Comparison of ENCODE assay signal across 9 cellular contexts in the genomic region with DNA sequence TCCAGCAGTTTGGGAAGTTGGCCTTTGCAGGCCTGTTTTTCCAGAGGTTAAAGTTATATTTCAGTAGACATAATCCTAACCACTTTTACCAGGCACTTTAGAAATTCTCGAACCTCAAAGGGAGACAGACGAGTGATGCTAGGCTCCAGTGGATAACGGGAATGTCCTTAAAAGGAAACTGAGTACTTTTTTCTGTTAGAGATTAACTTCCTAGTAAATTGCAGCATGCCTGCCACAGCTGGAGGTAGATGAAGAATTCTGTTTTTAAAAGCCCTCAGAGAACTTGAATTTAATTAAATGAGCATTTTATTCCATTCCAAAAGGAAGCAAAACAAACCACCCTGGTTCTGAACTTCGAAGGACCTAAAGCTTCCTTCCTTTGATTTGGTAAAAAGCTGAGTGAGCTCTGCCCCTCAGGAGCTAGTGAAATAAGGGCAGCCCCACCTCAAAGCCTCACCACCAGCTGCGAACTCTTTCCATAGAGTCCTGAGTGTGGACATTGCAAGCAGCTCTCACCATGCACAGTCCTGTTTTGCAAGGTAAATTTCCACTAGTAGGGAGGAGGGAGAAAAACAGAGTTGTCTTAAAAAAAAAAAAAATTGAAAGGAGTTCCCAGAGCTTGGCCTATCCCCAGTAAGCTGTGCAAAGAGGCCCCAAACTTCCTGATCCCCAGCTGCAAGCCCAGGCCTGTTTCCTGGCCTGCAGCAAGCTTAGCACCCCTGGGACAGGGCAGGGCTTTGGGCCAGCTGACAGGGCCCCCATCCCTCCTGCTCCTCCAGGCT. TPM values are rescaled to one million over a fixed set of nuclear protein-coding genes. Genes with fewer than 3 reads are reported as not detected.
A peak's percentile ranks its signal among the peaks of the same experiment; 100 is the strongest.
DNase-seq lines count a peak whose midpoint lies in the region; TF ChIP-seq lines count a peak whose summit lies in the region.
"Had no signal": no experiment of that assay in that cellular context is flagged by ENCODE, and none has a peak within 500 bp of the region (broad histone marks: within the 10 kb centered on the region; RNA-seq: fewer than 3 reads in every experiment).

No MANE protein-coding gene starts in this region.

- H3K4me3 Mint-ChIP-seq in endodermal cell: peak overlapping the region; percentile 89
- H3K4me3 Mint-ChIP-seq in activated T-helper 1 cell treated with anti-CD3 and anti-CD28 coated beads, Interleukin-12 subunit alpha, Interleukin-12 subunit beta, Interleukin-2, Interleukin-4 antibody, amounts not matched to agents 30 ng/mL and 10 ng/mL and 1 ng/mL, durations not matched to agents 14 hours and 24 hours and 36 hours: no peak overlapping the region

- in situ Hi-C loops in GM13976 (cut with MboI; ENCODE audit: low sequenced_read_pairs, unreplicated experiment): no loop called here

- H3K9ac ChIP-seq in HUES6 (ENCODE audit: low read length): peak overlapping the region; percentile 71
- peak overlapping the region; percentile 36 for H3K9ac ChIP-seq in endodermal cell (ENCODE audit: extremely low read depth, low read length, poor library complexity, severe bottlenecking)

- peaks cover 19% of the 10 kb centered on the region for H3K36me3 Mint-ChIP-seq in endodermal cell (ENCODE audit: low read depth)
- peaks cover 2% of the 10 kb centered on the region for H3K36me3 Mint-ChIP-seq in activated T-helper 1 cell treated with anti-CD3 and anti-CD28 coated beads, Interleukin-12 subunit alpha, Interleukin-12 subunit beta, Interleukin-2, Interleukin-4 antibody, amounts not matched to agents 30 ng/mL and 10 ng/mL and 1 ng/mL, durations not matched to agents 14 hours and 24 hours and 36 hours (ENCODE audit: low read depth)

- H3K9me3 Mint-ChIP-seq in endodermal cell: peaks cover 13% of the 10 kb centered on the region
- H3K9me3 Mint-ChIP-seq in activated T-helper 1 cell treated with anti-CD3 and anti-CD28 coated beads, Interleukin-12 subunit alpha, Interleukin-12 subunit beta, Interleukin-2, Interleukin-4 antibody, amounts not matched to agents 30 ng/mL and 10 ng/mL and 1 ng/mL, durations not matched to agents 14 hours and 24 hours and 36 hours: no peaks in the 10 kb centered on the region

- H3K4me1 Mint-ChIP-seq in endodermal cell: peaks cover 70% of the 10 kb centered on the region
- H3K4me1 Mint-ChIP-seq in activated T-helper 1 cell treated with anti-CD3 and anti-CD28 coated beads, Interleukin-12 subunit alpha, Interleukin-12 subunit beta, Interleukin-2, Interleukin-4 antibody, amounts not matched to agents 30 ng/mL and 10 ng/mL and 1 ng/mL, durations not matched to agents 14 hours and 24 hours and 36 hours (ENCODE audit: low read depth): no peaks in the 10 kb centered on the region

- H3K27ac Mint-ChIP-seq in endodermal cell: peak overlapping the region; percentile 77
- no peak overlapping the region for H3K27ac Mint-ChIP-seq in activated T-helper 1 cell treated with anti-CD3 and anti-CD28 coated beads, Interleukin-12 subunit alpha, Interleukin-12 subunit beta, Interleukin-2, Interleukin-4 antibody, amounts not matched to agents 30 ng/mL and 10 ng/mL and 1 ng/mL, durations not matched to agents 14 hours and 24 hours and 36 hours

- TF ChIP-seq CTCF in endodermal cell (conservative IDR thresholded peaks at IDR 0.05): no peak
- no peak for TF ChIP-seq CTCF in GM13976 (IDR thresholded peaks at IDR 0.05; ENCODE audit: borderline replicate concordance, control extremely low read depth, extremely low read depth, insufficient read depth, missing control alignments)

- H3K27me3 Mint-ChIP-seq in endodermal cell (ENCODE audit: insufficient read depth): no peaks in the 10 kb centered on the region
- H3K27me3 Mint-ChIP-seq in activated T-helper 1 cell treated with anti-CD3 and anti-CD28 coated beads, Interleukin-12 subunit alpha, Interleukin-12 subunit beta, Interleukin-2, Interleukin-4 antibody, amounts not matched to agents 30 ng/mL and 10 ng/mL and 1 ng/mL, durations not matched to agents 14 hours and 24 hours and 36 hours (ENCODE audit: insufficient read depth): peaks cover 8% of the 10 kb centered on the region

- H3K36me3 ChIP-seq in HUES6 (ENCODE audit: control insufficient read depth, insufficient read depth, low read length): no peaks in the 10 kb centered on the region
- H3K36me3 ChIP-seq in endodermal cell (ENCODE audit: control insufficient read depth, insufficient read depth, low read length): no peaks in the 10 kb centered on the region
- H3K36me3 ChIP-seq in muscle layer of duodenum (ENCODE audit: control insufficient read depth in 1 of 2, insufficient read depth in 2 of 2, low read length in 2 of 2): no peaks in the 10 kb centered on the region

- WGBS in endodermal cell (ENCODE audit: insufficient coverage in 1 of 2, insufficient read length in 1 of 2), 2 experiments: 36 to 38% methylated on average over 4 to 5 of the region's 5 CpGs

- intact Hi-C loops in activated T-helper 1 cell treated with anti-CD3 and anti-CD28 coated beads, Interleukin-12 subunit alpha, Interleukin-12 subunit beta, Interleukin-2, Interleukin-4 antibody, amounts not matched to agents 30 ng/mL and 10 ng/mL and 1 ng/mL, durations not matched to agents 14 hours and 24 hours and 36 hours (cut with micrococcal nuclease): no loop called here

- peak overlapping the region; percentile 58 for H3K4me3 ChIP-seq in HUES6 (ENCODE audit: low read depth, low read length)
- H3K4me3 ChIP-seq in endodermal cell (ENCODE audit: low read length): peak overlapping the region; percentile 82
- no peak overlapping the region for H3K4me3 ChIP-seq in muscle layer of duodenum (ENCODE audit: low read depth in 1 of 2, low read length in 2 of 2)

- DNase-seq in D341Med (ENCODE audit: low spot score) (peak; percentile 43), endodermal cell (peak; percentile 68), NCI-H82 (lab: John Stamatoyannopoulos, UW) (no peak), GM13976 (ENCODE audit: low spot score) (no peak), SW 1271 (lab: John Stamatoyannopoulos, UW) (no peak)
- DNase-seq in activated T-helper 1 cell treated with anti-CD3 and anti-CD28 coated beads, Interleukin-12 subunit alpha, Interleukin-12 subunit beta, Interleukin-2, Interleukin-4 antibody, amounts not matched to agents 30 ng/mL and 10 ng/mL and 1 ng/mL, durations not matched to agents 14 hours and 24 hours and 36 hours (ENCODE audit: low spot score): no peak
- DNase-seq: NCI-H2081 treated with DMSO at 0.1 percent for 48 hours had no signal

- H3K27ac ChIP-seq in HUES6 (ENCODE audit: low read depth, low read length) (peak overlapping the region; percentile 76), endodermal cell (ENCODE audit: low read depth, low read length) (peak overlapping the region; percentile 44), muscle layer of duodenum (ENCODE audit: low read length) (peak overlapping the region; percentile 46)

- H3K9me3 ChIP-seq in HUES6 (ENCODE audit: control insufficient read depth, insufficient read depth, low read depth, low read length): no peaks in the 10 kb centered on the region
- H3K9me3 ChIP-seq in endodermal cell (ENCODE audit: control insufficient read depth, low read length): no peaks in the 10 kb centered on the region
- no peaks in the 10 kb centered on the region for H3K9me3 ChIP-seq in muscle layer of duodenum (ENCODE audit: control insufficient read depth in 1 of 2, low read length in 2 of 2)

- H3K27me3 ChIP-seq in HUES6 (ENCODE audit: control insufficient read depth, insufficient read depth, low read length): no peaks in the 10 kb centered on the region
- H3K27me3 ChIP-seq in endodermal cell (ENCODE audit: control insufficient read depth, insufficient read depth, low read length, poor library complexity, severe bottlenecking): no peaks in the 10 kb centered on the region
- H3K27me3 ChIP-seq in muscle layer of duodenum (ENCODE audit: low read depth, low read length): no peaks in the 10 kb centered on the region

- H3K4me1 ChIP-seq in HUES6 (ENCODE audit: control insufficient read depth, insufficient read depth, low read length): peaks cover 53% of the 10 kb centered on the region
- peaks cover 18% of the 10 kb centered on the region for H3K4me1 ChIP-seq in endodermal cell (ENCODE audit: control insufficient read depth, insufficient read depth, low read length)
- peaks cover 8 to 23% of the 10 kb centered on the region in 2 donors for H3K4me1 ChIP-seq in muscle layer of duodenum (ENCODE audit: control insufficient read depth in 1 of 2, insufficient read depth in 2 of 2, low read length in 2 of 2)

RNA-seq across cellular contexts. Expression of a gene that starts 11.3 kb away (rescaled TPM):
- 10 to 100 TPM; 13.1 to 14.9 TPM for total RNA-seq in endodermal cell
- polyA plus RNA-seq in endodermal cell (2013, experiment 1 of 2): 2.8 TPM
- 3.0 TPM for polyA plus RNA-seq in endodermal cell (2013, experiment 2 of 2)
- 0.24 and 1.1 TPM in 2 replicates for total RNA-seq in activated T-helper 1 cell treated with anti-CD3 and anti-CD28 coated beads, Interleukin-12 subunit alpha, Interleukin-12 subunit beta, Interleukin-2, Interleukin-4 antibody, amounts not matched to agents 30 ng/mL and 10 ng/mL and 1 ng/mL, durations not matched to agents 14 hours and 24 hours and 36 hours

RNA-seq across cellular contexts. Expression of a gene that starts 13.4 kb away (rescaled TPM):
- total RNA-seq in endodermal cell: 10 to 100 TPM; 36.8 to 40.5 TPM
- 39.3 TPM for polyA plus RNA-seq in endodermal cell (2013, experiment 1 of 2)
- 41.4 TPM for polyA plus RNA-seq in endodermal cell (2013, experiment 2 of 2)
- 17.0 and 18.3 TPM in 2 replicates for total RNA-seq in activated T-helper 1 cell treated with anti-CD3 and anti-CD28 coated beads, Interleukin-12 subunit alpha, Interleukin-12 subunit beta, Interleukin-2, Interleukin-4 antibody, amounts not matched to agents 30 ng/mL and 10 ng/mL and 1 ng/mL, durations not matched to agents 14 hours and 24 hours and 36 hours

Comparison
In these comparisons a context has a peak if more than half of its experiments do, and no peak if none do; other contexts are left out.
1. DNase-seq: peak in D341Med (single experiment) and endodermal cell (single experiment); none in NCI-H82 (single experiment), activated T-helper 1 cell treated with anti-CD3 and anti-CD28 coated beads, Interleukin-12 subunit alpha, Interleukin-12 subunit beta, Interleukin-2, Interleukin-4 antibody, amounts not matched to agents 30 ng/mL and 10 ng/mL and 1 ng/mL, durations not matched to agents 14 hours and 24 hours and 36 hours (single experiment), GM13976 (single experiment) and SW 1271 (0 of 2).
2. H3K4me3 ChIP-seq: peak in HUES6 (single experiment) and endodermal cell (single experiment); none in muscle layer of duodenum (0 of 2).
3. Peak in every context shown above with its lines, with median percentiles within 50 percentile points of each other: H3K27ac ChIP-seq.